In the genomic region with DNA sequence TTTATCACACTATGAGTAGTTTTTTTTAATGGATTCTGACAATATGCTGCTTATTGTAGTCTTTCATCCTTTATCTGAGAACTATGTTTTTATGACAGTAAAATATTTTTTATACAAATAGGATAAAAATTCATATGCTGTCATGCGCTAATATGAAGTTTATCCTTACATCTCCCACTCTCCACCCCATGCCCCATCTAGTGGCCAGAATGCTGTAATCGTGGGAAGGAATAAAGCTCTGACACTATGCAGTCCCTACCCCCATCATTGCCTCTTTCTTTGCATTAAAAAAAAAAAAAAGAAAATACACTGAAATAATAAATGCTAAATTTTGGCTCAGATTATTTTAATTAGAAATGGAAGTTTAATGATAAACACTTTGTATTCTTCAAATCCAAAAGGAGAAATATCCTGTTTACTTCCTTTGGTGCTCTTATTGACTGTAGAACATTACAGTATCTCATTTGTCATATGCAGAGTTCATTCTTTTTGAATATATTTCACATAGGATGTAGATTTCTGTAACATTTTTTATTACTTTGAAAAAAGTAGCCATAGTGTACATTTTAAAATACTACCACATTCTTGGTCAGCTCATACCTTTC, we compare ENCODE assay signal across 8 cellular contexts.
DNase-seq lines count a peak whose midpoint lies in the region; ATAC-seq and TF ChIP-seq lines count a peak whose summit lies in the region.

No MANE protein-coding gene starts in this region.

- H3K27me3 Mint-ChIP-seq in HFFc6 (ENCODE audit: insufficient read depth), result no peaks in the 10 kb centered on the region
- no peaks in the 10 kb centered on the region for H3K27me3 Mint-ChIP-seq in stimulated activated naive CD8-positive, alpha-beta T cell treated with anti-CD3 and anti-CD28 coated beads, Interleukin-15, amount 100 ng/mL, for 72 hours

- ATAC-seq in body of pancreas, result no peak
- ATAC-seq in stimulated activated naive CD8-positive, alpha-beta T cell treated with anti-CD3 and anti-CD28 coated beads, Interleukin-15, amount 100 ng/mL, for 72 hours, result no peak

- intact Hi-C loops in body of pancreas (cut with DNase I), result no loop called here

- H3K9me3 Mint-ChIP-seq in HFFc6, result peaks cover 3% of the 10 kb centered on the region; the same call in 1 of the 2 replicates
- no peaks in the 10 kb centered on the region for H3K9me3 Mint-ChIP-seq in stimulated activated naive CD8-positive, alpha-beta T cell treated with anti-CD3 and anti-CD28 coated beads, Interleukin-15, amount 100 ng/mL, for 72 hours

- in situ Hi-C loops in ACHN (cut with HindIII; ENCODE audit: low pct_ligation_motif_present, low pct_unique_long_range_greater_than_20kb, low sequenced_read_pairs), result no loop called here

- POLR2A ChIA-PET in GM10248 (lab: Yijun Ruan, JAX), result no interaction called here

- H3K4me3 ChIP-seq in body of pancreas, result no peak overlapping the region

- TF ChIP-seq CTCF in HFFc6 (IDR thresholded peaks at IDR 0.05) (peak; percentile 85), body of pancreas (IDR thresholded peaks at IDR 0.05) (peak in 6 of 7 experiments; percentile 19 to 30 (median 26)), GM10248 (IDR thresholded peaks at IDR 0.05; ENCODE audit: control extremely low read depth, extremely low read depth, low read depth, missing control alignments) (no peak)

- H3K36me3 Mint-ChIP-seq in HFFc6 (ENCODE audit: low read depth), result no peaks in the 10 kb centered on the region

- no peaks in the 10 kb centered on the region for H3K36me3 ChIP-seq in body of pancreas (replicated peaks in 1 of 2; ENCODE audit: insufficient read depth in 1 of 2, low read depth in 2 of 2)

- TF ChIP-seq POLR2A in body of pancreas (IDR thresholded peaks at IDR 0.05), result no peak

- H3K4me1 Mint-ChIP-seq in HFFc6 (ENCODE audit: low read depth), result peaks cover 27% of the 10 kb centered on the region
- H3K4me1 Mint-ChIP-seq in stimulated activated naive CD8-positive, alpha-beta T cell treated with anti-CD3 and anti-CD28 coated beads, Interleukin-15, amount 100 ng/mL, for 72 hours, result no peaks in the 10 kb centered on the region

- no peaks in the 10 kb centered on the region for H3K9me3 ChIP-seq in body of pancreas

- H3K27me3 ChIP-seq in body of pancreas, result no peaks in the 10 kb centered on the region

- no peak overlapping the region for H3K4me3 Mint-ChIP-seq in HFFc6
- no peak overlapping the region for H3K4me3 Mint-ChIP-seq in stimulated activated naive CD8-positive, alpha-beta T cell treated with anti-CD3 and anti-CD28 coated beads, Interleukin-15, amount 100 ng/mL, for 72 hours

- no peaks in the 10 kb centered on the region for H3K4me1 ChIP-seq in body of pancreas

- CTCF ChIA-PET in GM10248 (lab: Yijun Ruan, JAX), result no interaction called here

- DNase-seq in ACHN (peak; percentile 53), HFFc6 (no peak), body of pancreas (no peak), kidney glomerular epithelial cell (lab: John Stamatoyannopoulos, UW) (peak; percentile 26), GM10248 (ENCODE audit: extremely low spot score) (no peak)
- DNase-seq in activated effector memory CD4-positive, alpha-beta T cell treated with anti-CD3 and anti-CD28 coated beads, Interleukin-2, amount 50 U/mL, for 16 hours, result no peak
- no peak for DNase-seq in stimulated activated naive CD8-positive, alpha-beta T cell treated with anti-CD3 and anti-CD28 coated beads, Interleukin-15, amount 100 ng/mL, for 72 hours
- DNase-seq in stimulated activated CD4-positive, alpha-beta T cell treated with anti-CD3 and anti-CD28 coated beads, Interleukin-2, amount 100 ng/mL, for 24 hours, result no peak

- no peak overlapping the region for H3K27ac ChIP-seq in body of pancreas

- H3K27ac Mint-ChIP-seq in HFFc6, result no peak overlapping the region
- no peak overlapping the region for H3K27ac Mint-ChIP-seq in stimulated activated naive CD8-positive, alpha-beta T cell treated with anti-CD3 and anti-CD28 coated beads, Interleukin-15, amount 100 ng/mL, for 72 hours

- WGBS in body of pancreas, 2 donors, result 33 to 35% methylated on average over 2 of the region's 2 CpGs

Comparison
In these comparisons a context has a peak if more than half of its experiments do, and no peak if none do; other contexts are left out.
1. DNase-seq: peak in ACHN (single experiment) and kidney glomerular epithelial cell (single experiment); none in HFFc6 (single experiment), body of pancreas (0 of 4), activated effector memory CD4-positive, alpha-beta T cell treated with anti-CD3 and anti-CD28 coated beads, Interleukin-2, amount 50 U/mL, for 16 hours (single experiment), stimulated activated naive CD8-positive, alpha-beta T cell treated with anti-CD3 and anti-CD28 coated beads, Interleukin-15, amount 100 ng/mL, for 72 hours (0 of 2), stimulated activated CD4-positive, alpha-beta T cell treated with anti-CD3 and anti-CD28 coated beads, Interleukin-2, amount 100 ng/mL, for 24 hours (0 of 2) and GM10248 (single experiment).